8 cellular contexts compared by ENCODE assay signal in the genomic region with DNA sequence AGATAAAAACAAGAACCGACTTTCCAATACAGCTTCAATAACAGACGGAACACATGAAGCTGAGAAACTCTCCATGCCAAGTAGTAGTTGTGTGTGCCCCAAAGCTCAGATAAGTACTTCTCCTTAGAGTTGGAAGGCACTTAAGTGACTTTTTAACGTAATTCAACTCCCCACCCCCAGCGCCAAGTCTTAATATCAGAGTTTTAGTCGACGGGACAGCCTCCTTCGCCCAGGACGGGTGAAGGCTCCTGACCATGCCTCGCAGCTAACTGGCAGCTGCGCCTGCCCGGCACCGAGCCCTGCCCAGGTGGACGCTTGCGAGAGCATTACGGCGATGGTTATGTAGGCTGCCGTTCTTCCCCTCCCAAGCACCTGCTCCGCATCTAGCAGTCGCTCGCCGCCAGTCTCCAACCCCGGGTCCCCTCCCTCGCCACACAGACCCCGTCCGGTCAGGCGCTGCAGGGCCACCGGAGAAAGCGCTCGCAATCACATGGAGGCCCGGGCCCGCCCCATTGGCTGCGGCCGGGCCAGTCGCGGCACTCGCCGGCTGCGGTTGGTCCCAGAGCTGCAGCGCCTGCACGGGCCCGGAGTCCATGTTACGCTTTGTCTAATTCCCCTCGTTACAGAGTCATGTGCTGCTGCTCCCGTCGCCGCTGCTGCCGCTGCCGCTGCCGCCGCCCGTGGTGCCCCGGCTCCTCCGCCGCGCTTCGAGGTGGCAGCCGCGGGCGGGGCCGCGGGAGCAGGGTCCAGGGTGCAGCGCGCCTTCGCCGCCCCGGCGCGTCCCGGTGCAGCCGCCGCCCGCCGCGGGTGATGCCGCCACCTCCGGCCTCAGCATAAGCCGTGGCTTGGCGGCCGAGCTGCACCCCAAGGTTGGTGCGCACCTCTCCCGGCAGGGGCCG. TPM values are rescaled to one million over a fixed set of nuclear protein-coding genes. Genes with fewer than 3 reads are reported as not detected.
A peak's percentile ranks its signal among the peaks of the same experiment; 100 is the strongest.
DNase-seq lines count a peak whose midpoint lies in the region; ATAC-seq and TF ChIP-seq lines count a peak whose summit lies in the region.

TSS of gene LRRC8D (plus strand) at position 610 of the 899 bp plus-strand sequence. CDS start 112,037 bp downstream, outside the sequence.

- TF ChIP-seq CTCF in left lung (IDR thresholded peaks at IDR 0.05): no peak

- H3K4me1 ChIP-seq in BLaER1 (peaks cover 46% of the 10 kb centered on the region), left lung (peaks cover 0 to 50% of the 10 kb centered on the region in 2 donors)

- ATAC-seq in HG03432 (IDR thresholded peaks at IDR 0.05; ENCODE audit: unreplicated experiment) (peak; percentile 86), left lung (peak; percentile 97)

- H3K4me1 Mint-ChIP-seq in activated CD4-positive, alpha-beta T cell treated with anti-CD3 and anti-CD28 coated beads, Interleukin-2, amount 10 ng/mL, durations not matched to agents 7 days and 5 days: peaks cover 34% of the 10 kb centered on the region
- H3K4me1 Mint-ChIP-seq in dendritic cell treated with granulocyte-macrophage colony-stimulating factor and Interleukin-4, amounts not matched to agents 40 ng/mL and 50 ng/mL, for 4 days (ENCODE audit: low read depth): peaks cover 59% of the 10 kb centered on the region

- H3K27ac ChIP-seq in BLaER1: peak within 1 kb of the TSS; percentile 93
- peak within 1 kb of the TSS; percentile 79 to 95 for H3K27ac ChIP-seq in left lung

- CTCF ChIA-PET in activated CD4-positive, alpha-beta T cell treated with anti-CD3 and anti-CD28 coated beads, Interleukin-2, amount 10 ng/mL, durations not matched to agents 7 days and 5 days (lab: Charles Lee): interaction anchor here (1.1 to 1.8 kb wide), 2 partner anchors 11 to 23 kb away, joined by 3 to 9 read pairs; no protein-coding TSS in a partner anchor

- H3K9me3 Mint-ChIP-seq in activated CD4-positive, alpha-beta T cell treated with anti-CD3 and anti-CD28 coated beads, Interleukin-2, amount 10 ng/mL, durations not matched to agents 7 days and 5 days: no peaks in the 10 kb centered on the region
- no peaks in the 10 kb centered on the region for H3K9me3 Mint-ChIP-seq in dendritic cell treated with granulocyte-macrophage colony-stimulating factor and Interleukin-4, amounts not matched to agents 40 ng/mL and 50 ng/mL, for 4 days

- DNase-seq in GM19238 (ENCODE audit: insufficient read length, low spot score): peak; percentile 79
- peak; percentile 65 for DNase-seq in NCI-H524 treated with DMSO at 0.1 percent for 48 hours (lab: John Stamatoyannopoulos, UW)
- DNase-seq in activated CD4-positive, alpha-beta T cell treated with anti-CD3 and anti-CD28 coated beads, Interleukin-2, amount 10 ng/mL, durations not matched to agents 7 days and 5 days: peak; percentile 61
- peak; percentile 90 to 96 for DNase-seq in left lung
- peak; percentile 55 to 63 for DNase-seq in stimulated activated CD4-positive, alpha-beta T cell treated with anti-CD3 and anti-CD28 coated beads, Interleukin-2, amount 100 ng/mL, for 48 hours

- H3K9ac ChIP-seq in BLaER1: peak within 1 kb of the TSS; percentile 89

- POLR2A ChIA-PET in activated CD4-positive, alpha-beta T cell treated with anti-CD3 and anti-CD28 coated beads, Interleukin-2, amount 10 ng/mL, durations not matched to agents 7 days and 5 days (lab: Charles Lee): no interaction called here

- peak within 1 kb of the TSS; percentile 78 for H3K4me3 Mint-ChIP-seq in activated CD4-positive, alpha-beta T cell treated with anti-CD3 and anti-CD28 coated beads, Interleukin-2, amount 10 ng/mL, durations not matched to agents 7 days and 5 days
- H3K4me3 Mint-ChIP-seq in dendritic cell treated with granulocyte-macrophage colony-stimulating factor and Interleukin-4, amounts not matched to agents 40 ng/mL and 50 ng/mL, for 4 days: peak within 1 kb of the TSS; percentile 76

- H3K36me3 ChIP-seq in BLaER1 (peaks cover 19% of the 10 kb centered on the region), left lung (no peaks in the 10 kb centered on the region)

- peak within 1 kb of the TSS; percentile 83 for H3K27ac Mint-ChIP-seq in activated CD4-positive, alpha-beta T cell treated with anti-CD3 and anti-CD28 coated beads, Interleukin-2, amount 10 ng/mL, durations not matched to agents 7 days and 5 days
- H3K27ac Mint-ChIP-seq in dendritic cell treated with granulocyte-macrophage colony-stimulating factor and Interleukin-4, amounts not matched to agents 40 ng/mL and 50 ng/mL, for 4 days: peak within 1 kb of the TSS; percentile 98

- no peaks in the 10 kb centered on the region for H3K27me3 ChIP-seq in BLaER1
- H3K27me3 ChIP-seq in left lung: no peaks in the 10 kb centered on the region

- peaks cover 2% of the 10 kb centered on the region for H3K36me3 Mint-ChIP-seq in activated CD4-positive, alpha-beta T cell treated with anti-CD3 and anti-CD28 coated beads, Interleukin-2, amount 10 ng/mL, durations not matched to agents 7 days and 5 days (ENCODE audit: low read depth)
- peaks cover 31% of the 10 kb centered on the region for H3K36me3 Mint-ChIP-seq in dendritic cell treated with granulocyte-macrophage colony-stimulating factor and Interleukin-4, amounts not matched to agents 40 ng/mL and 50 ng/mL, for 4 days (ENCODE audit: low read depth)

- H3K9me3 ChIP-seq in BLaER1 (no peaks in the 10 kb centered on the region), left lung (no peaks in the 10 kb centered on the region)

- intact Hi-C loops in dendritic cell treated with granulocyte-macrophage colony-stimulating factor and Interleukin-4, amounts not matched to agents 40 ng/mL and 50 ng/mL, for 4 days (cut with micrococcal nuclease): loop anchor here (1.0 kb wide), 2 partner anchors 23 to 175 kb away; partner anchors contain the start of gene ZNF326
- intact Hi-C loops in left lung (cut with DNase I): no loop called here

- H3K27me3 Mint-ChIP-seq in activated CD4-positive, alpha-beta T cell treated with anti-CD3 and anti-CD28 coated beads, Interleukin-2, amount 10 ng/mL, durations not matched to agents 7 days and 5 days: peaks cover 15% of the 10 kb centered on the region
- H3K27me3 Mint-ChIP-seq in dendritic cell treated with granulocyte-macrophage colony-stimulating factor and Interleukin-4, amounts not matched to agents 40 ng/mL and 50 ng/mL, for 4 days: no peaks in the 10 kb centered on the region

- peak within 1 kb of the TSS; percentile 85 for H3K4me3 ChIP-seq in BLaER1
- peak within 1 kb of the TSS; percentile 71 to 83 for H3K4me3 ChIP-seq in left lung

- peak within 1 kb of the TSS; percentile 83 for H3K4me2 ChIP-seq in BLaER1

- peaks cover 39% of the 10 kb centered on the region for H4K20me1 ChIP-seq in BLaER1

RNA-seq across cellular contexts. Expression of gene LRRC8D, which starts in this region (rescaled TPM):
- 10 to 100 TPM; 31.8 to 41.0 TPM for total RNA-seq in activated CD4-positive, alpha-beta T cell treated with anti-CD3 and anti-CD28 coated beads, Interleukin-2, amount 10 ng/mL, durations not matched to agents 7 days and 5 days
- 10 to 100 TPM; 14.3 to 23.6 TPM for total RNA-seq in left lung

Comparison
In these comparisons a context has a peak if more than half of its experiments do, and no peak if none do; other contexts are left out.
1. Peak in every context shown above with its lines: DNase-seq, ATAC-seq, H3K4me3 ChIP-seq and H3K27ac ChIP-seq.